In genomic region chr4:113223001-113223400, GRCh38 we compare ENCODE assay signal across 23 cellular contexts.
"Had no signal": no experiment of that assay in that cellular context is flagged by ENCODE, and none has a peak within 500 bp of the region (broad histone marks: within the 10 kb centered on the region; RNA-seq: fewer than 3 reads in every experiment).

No MANE protein-coding gene starts in this region.

- H3K27me3 Mint-ChIP-seq: activated CD4-positive, alpha-beta memory T cell treated with anti-CD3 and anti-CD28 coated beads for 36 hours; effector memory CD8-positive, alpha-beta T cell had no signal

- H3K9me3 Mint-ChIP-seq: activated CD4-positive, alpha-beta memory T cell treated with anti-CD3 and anti-CD28 coated beads for 36 hours; activated T-helper 1 cell treated with anti-CD3 and anti-CD28 coated beads, Interleukin-12 subunit alpha, Interleukin-12 subunit beta, Interleukin-2, Interleukin-4 antibody, amounts not matched to agents 30 ng/mL and 10 ng/mL and 1 ng/mL, durations not matched to agents 14 hours and 24 hours and 36 hours; nephron progenitor cell; WTC11 had no signal

- FAIRE-seq: frontal cortex had no signal

- H3K4me3 Mint-ChIP-seq: activated CD4-positive, alpha-beta memory T cell treated with anti-CD3 and anti-CD28 coated beads for 36 hours; activated naive CD8-positive, alpha-beta T cell; activated T-helper 1 cell treated with anti-CD3 and anti-CD28 coated beads, Interleukin-12 subunit alpha, Interleukin-12 subunit beta, Interleukin-2, Interleukin-4 antibody, amounts not matched to agents 30 ng/mL and 10 ng/mL and 1 ng/mL, durations not matched to agents 14 hours and 24 hours and 36 hours; effector memory CD8-positive, alpha-beta T cell; nephron progenitor cell; T-helper 17 cell; WTC11 had no signal

- H3K36me3 Mint-ChIP-seq: activated CD4-positive, alpha-beta memory T cell treated with anti-CD3 and anti-CD28 coated beads for 36 hours; activated naive CD8-positive, alpha-beta T cell; WTC11 had no signal

- H3K27me3 ChIP-seq: body of pancreas, esophagus squamous epithelium, left lung, sigmoid colon, suprapubic skin had no signal

- H3K27ac Mint-ChIP-seq: activated CD4-positive, alpha-beta memory T cell treated with anti-CD3 and anti-CD28 coated beads for 36 hours; activated naive CD8-positive, alpha-beta T cell; activated T-helper 1 cell treated with anti-CD3 and anti-CD28 coated beads, Interleukin-12 subunit alpha, Interleukin-12 subunit beta, Interleukin-2, Interleukin-4 antibody, amounts not matched to agents 30 ng/mL and 10 ng/mL and 1 ng/mL, durations not matched to agents 14 hours and 24 hours and 36 hours; effector memory CD8-positive, alpha-beta T cell; nephron progenitor cell; T-helper 17 cell; WTC11 had no signal

- DNase-seq: activated CD4-positive, alpha-beta memory T cell treated with anti-CD3 and anti-CD28 coated beads for 36 hours; activated CD4-positive, alpha-beta T cell treated with anti-CD3 and anti-CD28 coated beads for 4 hours; activated T-cell treated with anti-CD3 and anti-CD28 coated beads for 4 hours; amniotic stem cell; body of pancreas; caudate nucleus; effector memory CD8-positive, alpha-beta T cell; esophagus squamous epithelium; left lung; nephron progenitor cell; nucleus accumbens; posterior cingulate gyrus; sigmoid colon; stimulated activated CD4-positive, alpha-beta T cell treated with anti-CD3 and anti-CD28 coated beads, Interleukin-12 subunit alpha, Interleukin-12 subunit beta, amount 100 ng/mL, for 4 hours; stimulated activated CD4-positive, alpha-beta T cell treated with anti-CD3 and anti-CD28 coated beads, Interleukin-2, amount 100 ng/mL, for 24 hours; stimulated activated naive CD8-positive, alpha-beta T cell treated with anti-CD3 and anti-CD28 coated beads, Interleukin-15, Interleukin-2, amounts not matched to agents 100 U/mL and 50 U/mL, for 24 hours; T-helper 17 cell; trophoblast cell had no signal

- ATAC-seq: body of pancreas; effector memory CD8-positive, alpha-beta T cell; left lung; stimulated activated naive CD8-positive, alpha-beta T cell treated with anti-CD3 and anti-CD28 coated beads, Interleukin-15, Interleukin-2, amounts not matched to agents 100 U/mL and 50 U/mL, for 24 hours; T-helper 17 cell had no signal

- H3K27ac ChIP-seq: body of pancreas, esophagus squamous epithelium, left lung, sigmoid colon, suprapubic skin had no signal

- H3K9me3 ChIP-seq: body of pancreas, esophagus squamous epithelium, left lung, sigmoid colon, suprapubic skin had no signal

- H3K4me1 Mint-ChIP-seq: nephron progenitor cell had no signal

- H3K4me1 ChIP-seq: body of pancreas, esophagus squamous epithelium, left lung, sigmoid colon, suprapubic skin had no signal

- H3K36me3 ChIP-seq: esophagus squamous epithelium, left lung, sigmoid colon, suprapubic skin had no signal

- H3K4me3 ChIP-seq: body of pancreas, esophagus squamous epithelium, left lung, sigmoid colon, suprapubic skin had no signal
